2 cellular contexts compared by ENCODE assay signal in the genomic region with DNA sequence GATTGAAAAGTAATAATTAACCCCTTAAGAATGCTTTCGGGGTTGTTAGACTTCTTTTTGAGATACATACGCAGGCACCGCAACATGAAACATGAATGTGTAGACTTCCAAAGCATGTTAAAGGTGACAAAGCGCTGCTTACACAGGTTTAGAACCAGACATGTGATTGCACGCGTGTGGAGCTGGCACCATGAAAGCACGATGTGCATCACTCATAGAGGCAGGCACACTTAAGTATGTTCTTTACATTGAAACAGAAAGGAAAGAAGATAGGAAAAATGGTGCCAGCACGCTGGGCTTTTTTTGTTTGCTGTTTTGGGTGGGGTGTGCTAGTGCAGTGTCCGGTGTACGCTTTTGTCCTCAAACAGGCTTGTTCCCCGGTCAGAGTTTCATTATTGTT.
A peak's percentile ranks its signal among the peaks of the same experiment; 100 is the strongest.
TF ChIP-seq lines count a peak whose summit lies in the region.

No MANE protein-coding gene starts in this region.

TF ChIP-seq in SK-N-SH, 30 proteins besides CTCF, POLR2A, EP300 and RAD21 (continued from another document):
- TF ChIP-seq REST (IDR thresholded peaks at IDR 0.05; ENCODE audit: low read depth, low read length), result no peak
- TF ChIP-seq USF2 (IDR thresholded peaks at IDR 0.05; ENCODE audit: borderline replicate concordance, low read depth, low read length), result no peak
- no peak for TF ChIP-seq YY1 (IDR thresholded peaks at IDR 0.05; ENCODE audit: low read depth)
- TF ChIP-seq POLR2AphosphoS5 (IDR thresholded peaks at IDR 0.05; ENCODE audit: low read depth, low read length), result no peak; the same call in 1 of the 2 replicates
- no peak for TF ChIP-seq RFX5 (IDR thresholded peaks at IDR 0.05; ENCODE audit: low read length)
- no peak for TF ChIP-seq MEF2A (IDR thresholded peaks at IDR 0.05; ENCODE audit: borderline replicate concordance, low read depth)
- no peak for TF ChIP-seq FOXM1 (IDR thresholded peaks at IDR 0.05; ENCODE audit: low read depth)
- no peak for TF ChIP-seq TEAD4 (IDR thresholded peaks at IDR 0.05; ENCODE audit: borderline replicate concordance, insufficient read depth)
- TF ChIP-seq FOXJ3 (CRISPR knock-in tag; IDR thresholded peaks at IDR 0.05), result no peak
- TF ChIP-seq ELF1 (IDR thresholded peaks at IDR 0.05), result no peak
- TF ChIP-seq MAX (IDR thresholded peaks at IDR 0.05; ENCODE audit: low read depth), result 0 out of 2 replicates have a peak, but pooled peaks have one; percentile 31
- TF ChIP-seq EZH2phosphoT487 (IDR thresholded peaks at IDR 0.05; ENCODE audit: borderline replicate concordance, low read depth), result no peak
- no peak for TF ChIP-seq FOSL2 (IDR thresholded peaks at IDR 0.05; ENCODE audit: borderline replicate concordance, low read depth)

TF ChIP-seq in SK-N-SH treated with all-trans-retinoic acid at 6 μM for 48 hours, 23 proteins besides CTCF, POLR2A, EP300 and RAD21 (continued from another document):
- no peak for TF ChIP-seq ISL1 (CRISPR knock-in tag; IDR thresholded peaks at IDR 0.05)
- no peak for TF ChIP-seq CSDC2 (CRISPR knock-in tag; IDR thresholded peaks at IDR 0.05)
- no peak for TF ChIP-seq OSR1 (CRISPR knock-in tag; IDR thresholded peaks at IDR 0.05)
- no peak for TF ChIP-seq BACH2 (CRISPR knock-in tag; IDR thresholded peaks at IDR 0.05; ENCODE audit: borderline replicate concordance)
- TF ChIP-seq SNAI2 (CRISPR knock-in tag; IDR thresholded peaks at IDR 0.05), result no peak
- no peak for TF ChIP-seq ZFP3 (CRISPR knock-in tag; IDR thresholded peaks at IDR 0.05)
- TF ChIP-seq PPARA (CRISPR knock-in tag; IDR thresholded peaks at IDR 0.05; ENCODE audit: borderline replicate concordance), result no peak
- no peak for TF ChIP-seq ZNF8 (CRISPR knock-in tag; IDR thresholded peaks at IDR 0.05)
- TF ChIP-seq RARB (CRISPR knock-in tag; IDR thresholded peaks at IDR 0.05), result no peak
- no peak for TF ChIP-seq PATZ1 (CRISPR knock-in tag; IDR thresholded peaks at IDR 0.05; ENCODE audit: borderline replicate concordance)
- no peak for TF ChIP-seq ZC3H10 (CRISPR knock-in tag; IDR thresholded peaks at IDR 0.05)
- TF ChIP-seq ESRRG (CRISPR knock-in tag; IDR thresholded peaks at IDR 0.05), result no peak
